Comparison of ENCODE assay signal across 7 cellular contexts in genomic region chr5:91499943-91500531, GRCh38.
DNase-seq lines count a peak whose midpoint lies in the region; ATAC-seq, FAIRE-seq and TF ChIP-seq lines count a peak whose summit lies in the region.

No MANE protein-coding gene starts in this region.

- H3K27ac ChIP-seq in hepatocyte: no peak overlapping the region
- no peak overlapping the region for H3K27ac ChIP-seq in tibial artery

- DNase-seq in NAMALWA (ENCODE audit: low spot score): peak; percentile 67
- DNase-seq in hepatocyte (ENCODE audit: low spot score): peak; percentile 62
- no peak for DNase-seq in tibial artery
- no peak for DNase-seq in activated CD4-positive, alpha-beta T cell treated with anti-CD3 and anti-CD28 coated beads for 4 hours

- H3K4me3 ChIP-seq in WI38 (ENCODE audit: low read depth, low read length) (no peak overlapping the region), hepatocyte (no peak overlapping the region), tibial artery (no peak overlapping the region)

- peak; percentile 12; the same call in 1 of the 2 replicates for TF ChIP-seq CTCF in WI38 (IDR thresholded peaks at IDR 0.05; ENCODE audit: low read depth, low read length)
- peak; percentile 84 for TF ChIP-seq CTCF in hepatocyte (IDR thresholded peaks at IDR 0.05; ENCODE audit: poor library complexity)
- TF ChIP-seq CTCF in tibial artery (IDR thresholded peaks at IDR 0.05): peak; percentile 57 to 59

- H3K9me2 ChIP-seq in hepatocyte (replicated peaks; ENCODE audit: insufficient read depth): no peaks in the 10 kb centered on the region

- no peak overlapping the region for H3K4me2 ChIP-seq in hepatocyte

- no peak overlapping the region for H2AFZ ChIP-seq in hepatocyte

- H3K4me1 ChIP-seq in hepatocyte (ENCODE audit: insufficient read depth) (no peaks in the 10 kb centered on the region), tibial artery (no peaks in the 10 kb centered on the region)

- peak; percentile 66 for ATAC-seq in GM21576 (IDR thresholded peaks at IDR 0.05; ENCODE audit: unreplicated experiment)

- intact Hi-C loops in tibial artery (cut with DNase I; ENCODE audit: low total_unique reads): no loop called here

- no peaks in the 10 kb centered on the region for H3K79me2 ChIP-seq in hepatocyte

- no peaks in the 10 kb centered on the region for H4K20me1 ChIP-seq in hepatocyte (ENCODE audit: insufficient read depth, poor library complexity, severe bottlenecking)

- FAIRE-seq in G401.6 (lab: Jason Lieb, UNC): peak; percentile 96

- H3K9me3 ChIP-seq in hepatocyte (ENCODE audit: low read depth) (no peaks in the 10 kb centered on the region), tibial artery (no peaks in the 10 kb centered on the region)

- H3K27me3 ChIP-seq in hepatocyte (peaks cover 3% of the 10 kb centered on the region), tibial artery (no peaks in the 10 kb centered on the region)

- WGBS in hepatocyte (ENCODE audit: low lambda C conversion rate, missing lambda C conversion rate): 0% methylated on average over 2 of the region's 2 CpGs

- H3K36me3 ChIP-seq in hepatocyte (replicated peaks; ENCODE audit: insufficient read depth, low read depth) (no peaks in the 10 kb centered on the region), tibial artery (no peaks in the 10 kb centered on the region)

Comparison
In these comparisons a context has a peak if more than half of its experiments do, and no peak if none do; other contexts are left out.
1. DNase-seq: peak in NAMALWA (single experiment) and hepatocyte (single experiment); none in tibial artery (0 of 2) and activated CD4-positive, alpha-beta T cell treated with anti-CD3 and anti-CD28 coated beads for 4 hours (0 of 2).
2. CTCF ChIP-seq: peak in every context shown above with its lines; median percentile 84 in hepatocyte; 58 in tibial artery; 12 in WI38.